ENCODE assay signal across 8 cellular contexts in the genomic region with DNA sequence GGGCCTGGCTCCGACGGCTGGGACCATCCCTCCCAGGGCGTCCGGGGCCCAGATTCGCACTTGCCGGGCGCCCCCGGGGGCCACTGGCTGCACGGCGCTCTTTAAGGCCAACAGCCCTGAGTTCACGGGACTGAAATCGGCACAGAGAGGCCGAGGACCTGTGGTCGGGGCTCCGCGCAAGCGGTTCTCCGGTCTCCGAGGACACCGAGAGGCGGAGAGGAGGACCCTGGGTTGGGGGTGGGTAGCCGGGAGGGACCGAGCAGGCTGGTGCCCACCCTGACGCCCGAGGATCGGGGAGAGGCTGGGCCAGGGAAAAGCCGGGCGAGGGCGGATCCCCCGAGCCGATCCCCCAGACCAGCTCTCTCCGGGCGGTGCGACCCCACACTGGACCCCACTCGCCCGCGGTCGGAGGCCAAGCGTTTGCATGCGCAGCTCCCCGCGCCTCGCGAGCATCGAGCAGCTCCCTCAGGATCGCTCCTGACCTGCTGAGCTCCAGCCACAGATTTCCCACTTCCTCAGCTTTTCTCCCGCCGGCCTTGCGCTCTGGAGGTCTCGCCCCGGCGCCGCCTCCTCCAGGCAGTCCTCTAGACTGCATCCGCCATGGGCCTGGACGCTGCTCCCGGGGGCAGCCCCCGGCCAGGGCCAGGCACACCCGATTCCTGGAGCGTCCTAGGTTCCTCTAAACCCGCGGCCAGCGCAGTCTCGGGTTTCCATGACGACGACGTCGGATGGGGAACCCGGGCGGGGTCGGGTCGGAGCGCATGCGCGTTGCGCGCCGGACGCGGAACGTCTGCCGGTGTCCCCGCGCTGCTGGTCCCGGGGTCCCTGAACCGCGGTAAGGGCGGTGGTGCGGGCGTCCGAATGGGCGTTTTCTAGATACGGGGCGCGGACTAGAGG. TPM values are rescaled to one million over a fixed set of nuclear protein-coding genes. Genes with fewer than 3 reads are reported as not detected.
DNase-seq lines count a peak whose midpoint lies in the region; ATAC-seq and TF ChIP-seq lines count a peak whose summit lies in the region.

No MANE protein-coding gene starts in this region.

- H3K4me1 Mint-ChIP-seq in T-cell = peaks cover 3 to 10% (median 8%) of the 10 kb centered on the region in 3 donors

- no peaks in the 10 kb centered on the region for H4K20me1 ChIP-seq in Loucy (ENCODE audit: insufficient read depth, low read length, poor library complexity, severe bottlenecking)

- ATAC-seq in GM21515 (IDR thresholded peaks at IDR 0.05; ENCODE audit: unreplicated experiment) = peak; percentile 73
- ATAC-seq in T-cell (replicated peaks in 1 of 4) = peak; percentile 72 to 80 (median 75)
- peak; percentile 56 to 89 for ATAC-seq in upper lobe of left lung (ENCODE audit: low FRiP score in 2 of 2)

- H3K4me1 ChIP-seq in Loucy (ENCODE audit: insufficient read depth, low read length, poor library complexity, severe bottlenecking) (no peaks in the 10 kb centered on the region), adrenal gland (replicated peaks in 1 of 2) (peaks cover 6 to 20% of the 10 kb centered on the region in 2 donors), right atrium auricular region (peaks cover 0 to 25% of the 10 kb centered on the region in 2 donors), upper lobe of left lung (peaks cover 23 to 27% (median 26%) of the 10 kb centered on the region in 4 donors)

- no peak overlapping the region for H3K9ac ChIP-seq in Loucy (ENCODE audit: low read depth, low read length, poor library complexity, severe bottlenecking)

- no peaks in the 10 kb centered on the region for H3K36me3 ChIP-seq in Loucy (ENCODE audit: insufficient read depth, low read length)
- H3K36me3 ChIP-seq in adrenal gland (replicated peaks in 1 of 2) = no peaks in the 10 kb centered on the region
- H3K36me3 ChIP-seq in right atrium auricular region = no peaks in the 10 kb centered on the region
- no peaks in the 10 kb centered on the region for H3K36me3 ChIP-seq in upper lobe of left lung

- peak overlapping the region; percentile 75 to 78 (median 77) for H3K4me3 Mint-ChIP-seq in T-cell

- H3K27ac Mint-ChIP-seq in T-cell = no peak overlapping the region

- H3K4me3 ChIP-seq in Loucy (ENCODE audit: low read length, poor library complexity, severe bottlenecking) (peak overlapping the region; percentile 59), adrenal gland (peak overlapping the region in 3 of 4 donors; percentile 30 to 98 (median 52)), right atrium auricular region (peak overlapping the region; percentile 65 to 71), upper lobe of left lung (peak overlapping the region; percentile 38 to 97 (median 86))

- WGBS in adrenal gland, 4 donors = 0 to 10% (median 1%) methylated on average over 2 to 94 of the region's 94 CpGs
- 0 to 1% methylated on average over 19 to 38 of the region's 94 CpGs for WGBS in upper lobe of left lung, 2 donors

- no peaks in the 10 kb centered on the region for H3K36me3 Mint-ChIP-seq in T-cell

- TF ChIP-seq EP300 in upper lobe of left lung (IDR thresholded peaks at IDR 0.05) = no peak

- DNase-seq in COR-L47 (lab: John Stamatoyannopoulos, UW) = peak; percentile 77
- DNase-seq in T-cell = peak; percentile 49 to 81 (median 66)
- peak; percentile 74 to 87 (median 84) for DNase-seq in adrenal gland
- peak; percentile 73 for DNase-seq in right atrium auricular region (ENCODE audit: low spot score)
- peak; percentile 96 for DNase-seq in posterior vena cava (ENCODE audit: low spot score)
- peak; percentile 83 to 97 for DNase-seq in upper lobe of left lung

- H3K27me3 ChIP-seq in Loucy (ENCODE audit: insufficient read depth, low read length, poor library complexity, severe bottlenecking) (no peaks in the 10 kb centered on the region), adrenal gland (peaks cover 7% of the 10 kb centered on the region), right atrium auricular region (peaks cover 15 to 19% of the 10 kb centered on the region in 2 donors), upper lobe of left lung (peaks cover 0 to 31% (median 22%) of the 10 kb centered on the region in 4 donors)

- peaks cover 22 to 33% of the 10 kb centered on the region in 2 donors for H3K27me3 Mint-ChIP-seq in T-cell

- no peaks in the 10 kb centered on the region for H3K9me2 ChIP-seq in Loucy (replicated peaks; ENCODE audit: low read depth, low read length)

- H3F3A ChIP-seq in Loucy (ENCODE audit: low read depth) = no peaks in the 10 kb centered on the region

- TF ChIP-seq POLR2A in adrenal gland (IDR thresholded peaks at IDR 0.05) (peak in 1 of 2 donors; percentile 15), upper lobe of left lung (IDR thresholded peaks at IDR 0.05) (peak in 1 of 4 donors; percentile 32)

- H3K9me3 Mint-ChIP-seq in T-cell = no peaks in the 10 kb centered on the region

- no peak for TF ChIP-seq CTCF in Loucy (conservative IDR thresholded peaks at IDR 0.05; ENCODE audit: low read length)
- TF ChIP-seq CTCF in adrenal gland (IDR thresholded peaks at IDR 0.05) = no peak
- TF ChIP-seq CTCF in right atrium auricular region (IDR thresholded peaks at IDR 0.05) = no peak
- TF ChIP-seq CTCF in upper lobe of left lung (IDR thresholded peaks at IDR 0.05) = no peak

- H3K9me3 ChIP-seq in Loucy (ENCODE audit: insufficient read depth, low read depth, low read length) = no peaks in the 10 kb centered on the region
- H3K9me3 ChIP-seq in adrenal gland (replicated peaks in 1 of 3) = no peaks in the 10 kb centered on the region
- H3K9me3 ChIP-seq in right atrium auricular region = no peaks in the 10 kb centered on the region
- no peaks in the 10 kb centered on the region for H3K9me3 ChIP-seq in upper lobe of left lung

- intact Hi-C loops in adrenal gland (cut with DNase I) (no loop called here), posterior vena cava (cut with DNase I) (no loop called here)

- H2AFZ ChIP-seq in Loucy (ENCODE audit: low read length) = 0 out of 2 replicates have a peak overlapping the region, but pooled peaks have one; percentile 30

- CTCF ChIA-PET in T-cell (lab: Charles Lee) = interaction anchor here in 1 of 2 donors (0.6 kb wide), 1 partner anchor 910 kb away, joined by 3 read pairs; no protein-coding TSS in a partner anchor

- peak overlapping the region in 2 of 5 donors; percentile 16 to 22 for H3K27ac ChIP-seq in adrenal gland
- H3K27ac ChIP-seq in right atrium auricular region = peak overlapping the region in 1 of 2 donors; percentile 17
- H3K27ac ChIP-seq in upper lobe of left lung = peak overlapping the region in 2 of 4 donors; percentile 39 to 58

- POLR2A ChIA-PET in T-cell (lab: Charles Lee) = no interaction called here

- peak overlapping the region; percentile 37 for H3K4me2 ChIP-seq in Loucy (ENCODE audit: low read depth, low read length, poor library complexity, severe bottlenecking)

- H3K79me2 ChIP-seq in Loucy (ENCODE audit: insufficient read depth, low read length) = no peaks in the 10 kb centered on the region

RNA-seq across cellular contexts. Expression of a gene that starts 17.6 kb away (rescaled TPM):
- total RNA-seq in T-cell (under 1 TPM in 4 of 5 donors, not detected in 1; 0.06 to 0.35 (median 0.11) TPM), adrenal gland (1 to 10 TPM in 2 of 8 donors, under 1 TPM in 6; 0.18 to 1.6 (median 0.55) TPM), right atrium auricular region (1 to 10 TPM; 3.0 to 3.2 TPM), posterior vena cava (under 1 TPM; 0.19 to 0.52 TPM), upper lobe of left lung (under 1 TPM in 4 of 6 donors, not detected in 2; 0.15 to 0.37 (median 0.30) TPM)
- 1 to 10 TPM in 1 of 3 donors, under 1 TPM in 2; 0.18 to 1.3 (median 0.40) TPM for polyA plus RNA-seq in adrenal gland

RNA-seq across cellular contexts. Expression of a gene that starts 32.7 kb away (rescaled TPM):
- total RNA-seq in T-cell (10 to 100 TPM; 40.7 to 55.1 (median 46.2) TPM), adrenal gland (10 to 100 TPM; 16.4 to 50.3 (median 25.6) TPM), right atrium auricular region (10 to 100 TPM in 1 of 2 donors, 1 to 10 TPM in 1; 8.0 to 12.7 TPM), posterior vena cava (10 to 100 TPM; 16.2 to 17.3 TPM), upper lobe of left lung (10 to 100 TPM; 16.7 to 43.0 (median 27.3) TPM)
- 10 to 100 TPM in 2 of 3 donors, 1 to 10 TPM in 1; 8.5 to 55.2 (median 34.0) TPM for polyA plus RNA-seq in adrenal gland
